ENCODE assay signal across 1 cellular context in the genomic region with DNA sequence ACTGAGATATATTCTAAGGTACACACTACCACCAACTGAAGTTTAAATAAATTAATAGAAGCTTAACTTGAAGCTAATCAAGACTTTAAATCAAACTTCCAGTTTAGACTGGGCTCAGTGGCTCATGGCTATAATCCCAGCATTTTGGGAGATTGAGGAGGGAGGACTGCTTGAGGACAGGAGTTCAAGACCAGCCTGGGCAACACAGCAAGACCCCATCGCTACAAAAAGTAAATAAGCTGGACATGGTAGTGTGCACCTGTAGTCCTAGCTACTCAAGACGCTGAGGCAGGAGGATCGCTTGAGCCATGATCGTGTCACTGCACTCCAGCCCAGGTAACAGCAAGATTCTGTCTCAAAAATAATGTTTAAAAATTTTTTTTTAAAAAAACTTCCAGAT.
TF ChIP-seq lines count a peak whose summit lies in the region.

No MANE protein-coding gene starts in this region.

TF ChIP-seq in HepG2, 621 proteins besides CTCF, POLR2A, EP300 and RAD21:
- TF ChIP-seq ZNF121 (CRISPR knock-in tag; IDR thresholded peaks at IDR 0.05) (peak; percentile 86), MXI1 (IDR thresholded peaks at IDR 0.05; ENCODE audit: borderline replicate concordance, low read depth, low read length) (no peak)
